Comparison of ENCODE assay signal across 15 cellular contexts in genomic region chr6:20740727-20741126, GRCh38.
DNase-seq lines count a peak whose midpoint lies in the region; ATAC-seq, FAIRE-seq and TF ChIP-seq lines count a peak whose summit lies in the region.
"Had no signal": no experiment of that assay in that cellular context is flagged by ENCODE, and none has a peak within 500 bp of the region (broad histone marks: within the 10 kb centered on the region; RNA-seq: fewer than 3 reads in every experiment).

No MANE protein-coding gene starts in this region.

- no peak overlapping the region for H2BK5ac ChIP-seq in IMR-90 (ENCODE audit: low read depth, low read length, poor library complexity, severe bottlenecking)

- TF ChIP-seq POLR2A in HepG2 (IDR thresholded peaks at IDR 0.05; ENCODE audit: insufficient read depth in 1 of 2, low read depth in 2 of 2, low read length in 2 of 2) (no peak), right lobe of liver (IDR thresholded peaks at IDR 0.05) (no peak), IMR-90 (IDR thresholded peaks at IDR 0.05; ENCODE audit: low read depth, low read length) (no peak), prostate gland (IDR thresholded peaks at IDR 0.05) (no peak), lower leg skin (IDR thresholded peaks at IDR 0.05) (no peak)

- H2AK5ac ChIP-seq in IMR-90 (ENCODE audit: low read depth, low read length), result no peak overlapping the region

- no peak overlapping the region for H3K9ac ChIP-seq in HepG2 (ENCODE audit: insufficient read depth, low read depth, low read length)
- H3K9ac ChIP-seq in IMR-90 (ENCODE audit: low read depth, low read length), result no peak overlapping the region
- H3K9ac ChIP-seq: GM23248 had no signal

- CTCF ChIA-PET in HepG2 (lab: Yijun Ruan, JAX; ENCODE audit: low intra/inter-chr PET ratio, low total read pairs) (no interaction called here), IMR-90 (lab: Yijun Ruan, JAX) (no interaction called here)

- H3K4me1 ChIP-seq in HepG2 (ENCODE audit: insufficient read depth, low read length), result peaks cover 23% of the 10 kb centered on the region
- no peaks in the 10 kb centered on the region for H3K4me1 ChIP-seq in right lobe of liver
- 0 out of 2 replicates have a peak, but pooled peaks cover 1% of the 10 kb centered on the region for H3K4me1 ChIP-seq in IMR-90 (ENCODE audit: control insufficient read depth, insufficient read depth, low read length)
- H3K4me1 ChIP-seq in prostate gland (replicated peaks), result no peaks in the 10 kb centered on the region
- H3K4me1 ChIP-seq: BE2C had no signal

- BruUV-seq in HepG2 (replicated peaks; lab: Mats Ljungman, UMichigan), result no TSS peak
- no TSS peak for BruUV-seq in IMR-90 (replicated peaks; lab: Mats Ljungman, UMichigan)

- TF ChIP-seq EP300 in HepG2 (IDR thresholded peaks at IDR 0.05; ENCODE audit: low read depth in 2 of 2, low read length in 2 of 2), result no peak
- no peak for TF ChIP-seq EP300 in HepG2 (CRISPR knock-in tag; IDR thresholded peaks at IDR 0.05; ENCODE audit: borderline replicate concordance)

- H3K23ac ChIP-seq in IMR-90 (ENCODE audit: low read depth, low read length), result no peak overlapping the region

- H3K27ac ChIP-seq in HepG2 (ENCODE audit: extremely low read length, insufficient read depth, low read length), result no peak overlapping the region
- no peak overlapping the region for H3K27ac ChIP-seq in right lobe of liver
- H3K27ac ChIP-seq in IMR-90 (ENCODE audit: insufficient read depth, low read length), result no peak overlapping the region
- no peak overlapping the region for H3K27ac ChIP-seq in prostate gland
- H3K27ac ChIP-seq: C4-2B, GM23248 had no signal

- no peak overlapping the region for H2BK15ac ChIP-seq in IMR-90 (ENCODE audit: low read depth, low read length)

- H3K9me1 ChIP-seq in IMR-90 (ENCODE audit: insufficient read depth, low read length), result no peaks in the 10 kb centered on the region

- H2BK20ac ChIP-seq in IMR-90 (ENCODE audit: low read depth, low read length), result no peak overlapping the region

- no peak overlapping the region for H2AK9ac ChIP-seq in IMR-90 (replicated peaks; ENCODE audit: low read depth, low read length, poor library complexity)

- dilution Hi-C loops in IMR-90 (cut with HindIII; ENCODE audit: low sequenced_read_pairs, unreplicated experiment), result no loop called here

- H4K20me1 ChIP-seq in HepG2 (ENCODE audit: insufficient read depth, low read length) (no peaks in the 10 kb centered on the region), IMR-90 (ENCODE audit: insufficient read depth, low read length) (no peaks in the 10 kb centered on the region)

- H3K27me3 ChIP-seq in HepG2 (ENCODE audit: control insufficient read depth in 1 of 2, insufficient read depth in 2 of 2, low read length in 2 of 2) (no peaks in the 10 kb centered on the region), right lobe of liver (no peaks in the 10 kb centered on the region), IMR-90 (ENCODE audit: control insufficient read depth, insufficient read depth, low read length) (no peaks in the 10 kb centered on the region), prostate gland (replicated peaks; ENCODE audit: insufficient read depth) (no peaks in the 10 kb centered on the region)
- H3K27me3 ChIP-seq: BE2C had no signal

- no peak overlapping the region for H3K18ac ChIP-seq in IMR-90 (ENCODE audit: low read depth, low read length)

- TF ChIP-seq CTCF in HepG2 (CRISPR knock-in tag; IDR thresholded peaks at IDR 0.05) (no peak), right lobe of liver (IDR thresholded peaks at IDR 0.05) (no peak), IMR-90 (conservative IDR thresholded peaks at IDR 0.05; ENCODE audit: low read depth, low read length) (no peak), prostate gland (IDR thresholded peaks at IDR 0.05) (no peak), lower leg skin (IDR thresholded peaks at IDR 0.05) (no peak)

- intact Hi-C loops in HepG2 (cut with micrococcal nuclease; ENCODE audit: unreplicated experiment), result no loop called here
- intact Hi-C loops in right lobe of liver (cut with DNase I), result no loop called here
- intact Hi-C loops in IMR-90 (cut with micrococcal nuclease), result no loop called here
- intact Hi-C loops in prostate gland (cut with DNase I), result no loop called here
- intact Hi-C loops in lower leg skin (cut with DNase I; ENCODE audit: low total_unique reads), result no loop called here

- H4K5ac ChIP-seq in IMR-90 (ENCODE audit: low read depth, low read length), result no peak overlapping the region

- DNase-seq in HepG2 (ENCODE audit: low spot score), result no peak
- no peak for DNase-seq in right lobe of liver
- DNase-seq in IMR-90, result peak; percentile 5
- peak; percentile 59 for DNase-seq in fibroblast of peridontal ligament (ENCODE audit: extremely low read depth)
- no peak for DNase-seq in prostate gland (ENCODE audit: low spot score)
- no peak for DNase-seq in lower leg skin (ENCODE audit: low spot score in 2 of 2)
- DNase-seq: BE2C; CD4-positive, alpha-beta memory T cell; COR-L47; GM23248; KG1 had no signal

- POLR2A ChIA-PET in HepG2 (lab: Yijun Ruan, JAX) (no interaction called here), IMR-90 (lab: Charles Lee; ENCODE audit: unreplicated experiment) (no interaction called here)

- no peak for ATAC-seq in HepG2
- no peak for ATAC-seq in right lobe of liver
- peak; percentile 60 for ATAC-seq in IMR-90 (ENCODE audit: low read depth)
- no peak for ATAC-seq in HG03135 (IDR thresholded peaks at IDR 0.05; ENCODE audit: unreplicated experiment)

- H3K79me1 ChIP-seq in IMR-90 (ENCODE audit: low read depth in 1 of 2, low read length in 2 of 2), result peaks cover 0 to 3% of the 10 kb centered on the region in 2 experiments; a peak in 1 of 4 replicates

- FAIRE-seq in HepG2 (lab: Jason Lieb, UNC), result peak; percentile 66
- FAIRE-seq: A204.1, H54 had no signal

- H2BK120ac ChIP-seq in IMR-90 (ENCODE audit: low read depth, low read length), result no peak overlapping the region

- H3K4me3 ChIP-seq in HepG2 (replicated peaks in 1 of 3; ENCODE audit: insufficient read depth in 1 of 3, low read depth in 2 of 3, low read length in 3 of 3) (no peak overlapping the region), right lobe of liver (no peak overlapping the region), IMR-90 (ENCODE audit: insufficient read depth, low read depth, low read length) (no peak overlapping the region), prostate gland (no peak overlapping the region), lower leg skin (ENCODE audit: low read depth, poor library complexity, severe bottlenecking) (no peak overlapping the region)
- H3K4me3 ChIP-seq: GM23248 had no signal

- H3K9me3 ChIP-seq in HepG2 (ENCODE audit: low read length) (no peaks in the 10 kb centered on the region), right lobe of liver (no peaks in the 10 kb centered on the region), IMR-90 (ENCODE audit: control insufficient read depth, insufficient read depth, low read length) (no peaks in the 10 kb centered on the region), prostate gland (no peaks in the 10 kb centered on the region)
- H3K9me3 ChIP-seq: BE2C had no signal

- no peak overlapping the region for H3K56ac ChIP-seq in IMR-90 (ENCODE audit: extremely low read depth, insufficient read depth, low read length)

- in situ Hi-C loops in HepG2 (cut with HindIII; ENCODE audit: extremely low pct_ligation_motif_present, low pct_unique_long_range_greater_than_20kb), result no loop called here
- in situ Hi-C loops in IMR-90 (cut with MboI; ENCODE audit: low sequenced_read_pairs), result no loop called here

- H4K91ac ChIP-seq in IMR-90 (ENCODE audit: insufficient read depth, low read depth, low read length), result no peak overlapping the region

- H3K4ac ChIP-seq in IMR-90 (ENCODE audit: low read depth, low read length), result no peak overlapping the region

- H4K8ac ChIP-seq in IMR-90 (ENCODE audit: low read depth in 2 of 2, low read length in 2 of 2), result no peak overlapping the region

- no peak overlapping the region for H2AFZ ChIP-seq in HepG2 (ENCODE audit: low read length)
- no peak overlapping the region for H2AFZ ChIP-seq in IMR-90 (replicated peaks; ENCODE audit: low read length, poor library complexity)
- H2AFZ ChIP-seq: GM23248 had no signal

- no peak for TF ChIP-seq RAD21 in HepG2 (CRISPR knock-in tag; IDR thresholded peaks at IDR 0.05)
- no peak for TF ChIP-seq RAD21 in IMR-90 (IDR thresholded peaks at IDR 0.05; ENCODE audit: low read length)

- WGBS in HepG2 (ENCODE audit: low lambda C conversion rate), result 73% methylated on average over 4 of the region's 4 CpGs
- WGBS in right lobe of liver (ENCODE audit: insufficient coverage, low coverage, low lambda C conversion rate, missing lambda C conversion rate), result 79% methylated on average over 4 of the region's 4 CpGs
- no CpG with 5 or more reads among the region's 4 CpGs for WGBS in IMR-90 (ENCODE audit: extremely low coverage in 2 of 2, insufficient read length in 1 of 2), 2 experiments
- WGBS in prostate gland, result 64% methylated on average over 4 of the region's 4 CpGs
- WGBS in lower leg skin, 2 donors, result 93 to 95% methylated on average over 4 of the region's 4 CpGs

- H3K14ac ChIP-seq in IMR-90 (replicated peaks; ENCODE audit: low read depth, low read length), result no peak overlapping the region

- no peaks in the 10 kb centered on the region for H3K79me2 ChIP-seq in HepG2 (ENCODE audit: insufficient read depth, low read length)

- H3K36me3 ChIP-seq in HepG2 (replicated peaks in 1 of 2; ENCODE audit: control insufficient read depth in 1 of 2, insufficient read depth in 2 of 2, low read length in 2 of 2), result no peaks in the 10 kb centered on the region
- H3K36me3 ChIP-seq in right lobe of liver, result no peaks in the 10 kb centered on the region
- no peaks in the 10 kb centered on the region for H3K36me3 ChIP-seq in IMR-90 (ENCODE audit: control insufficient read depth, insufficient read depth, low read length)
- no peaks in the 10 kb centered on the region for H3K36me3 ChIP-seq in prostate gland
- H3K36me3 ChIP-seq: BE2C had no signal

- no peak overlapping the region for H3K4me2 ChIP-seq in HepG2 (ENCODE audit: low read depth, low read length)
- no peak overlapping the region for H3K4me2 ChIP-seq in IMR-90 (ENCODE audit: low read depth, low read length)

TF ChIP-seq in HepG2, 621 proteins besides CTCF, POLR2A, EP300 and RAD21 (continues in another document):
- TF ChIP-seq ZBTB8A (CRISPR knock-in tag; IDR thresholded peaks at IDR 0.05; ENCODE audit: borderline replicate concordance, low read depth), result no peak
- no peak for TF ChIP-seq ZNF256 (CRISPR knock-in tag; conservative IDR thresholded peaks at IDR 0.05)
- TF ChIP-seq ZNF180 (CRISPR knock-in tag; IDR thresholded peaks at IDR 0.05; ENCODE audit: borderline replicate concordance, low read depth), result no peak
- no peak for TF ChIP-seq PCBP1 (IDR thresholded peaks at IDR 0.05; ENCODE audit: borderline replicate concordance, low read depth, low read length)
- TF ChIP-seq HOXA5 (CRISPR knock-in tag; IDR thresholded peaks at IDR 0.05), result no peak

TF ChIP-seq in IMR-90, 13 proteins besides CTCF, POLR2A, EP300 and RAD21 (continues in another document):
- TF ChIP-seq FOS (IDR thresholded peaks at IDR 0.05; ENCODE audit: low read depth, low read length) (no peak), BHLHE40 (IDR thresholded peaks at IDR 0.05; ENCODE audit: low read depth, low read length) (no peak), NFE2L2 (IDR thresholded peaks at IDR 0.05; ENCODE audit: low read depth, low read length) (no peak), RFX5 (IDR thresholded peaks at IDR 0.05; ENCODE audit: low read depth, low read length) (no peak)

Comparison
In these comparisons a context has a peak if more than half of its experiments do, and no peak if none do; other contexts are left out.
1. DNase-seq: peak in IMR-90 (single experiment) and fibroblast of peridontal ligament (single experiment); none in HepG2 (single experiment), right lobe of liver (0 of 3), prostate gland (single experiment) and lower leg skin (0 of 2).